Comparison of ENCODE assay signal across 9 cellular contexts in genomic region chr20:32582659-32583580, GRCh38. TPM values are rescaled to one million over a fixed set of nuclear protein-coding genes. Genes with fewer than 3 reads are reported as not detected.
A peak's percentile ranks its signal among the peaks of the same experiment; 100 is the strongest.
DNase-seq lines count a peak whose midpoint lies in the region; ATAC-seq and TF ChIP-seq lines count a peak whose summit lies in the region.
"Had no signal": no experiment of that assay in that cellular context is flagged by ENCODE, and none has a peak within 500 bp of the region (broad histone marks: within the 10 kb centered on the region; RNA-seq: fewer than 3 reads in every experiment).

No MANE protein-coding gene starts in this region.

- no peak overlapping the region for H2AFZ ChIP-seq in neural cell (ENCODE audit: low read depth, low read length)

- H3K27ac ChIP-seq in neural cell (ENCODE audit: low read length): peak overlapping the region; percentile 20

- TF ChIP-seq EP300 in neural cell (conservative IDR thresholded peaks at IDR 0.05; ENCODE audit: poor library complexity, severe bottlenecking): no peak

- H3K27ac Mint-ChIP-seq in activated CD4-positive, alpha-beta T cell treated with anti-CD3 and anti-CD28 coated beads, Interleukin-2, amount 10 ng/mL, durations not matched to agents 24 days and 14 days: no peak overlapping the region

- peaks cover 3% of the 10 kb centered on the region for H3K36me3 Mint-ChIP-seq in activated CD4-positive, alpha-beta T cell treated with anti-CD3 and anti-CD28 coated beads, Interleukin-2, amount 10 ng/mL, durations not matched to agents 24 days and 14 days (ENCODE audit: low read depth)

- peak; percentile 17 for TF ChIP-seq RAD21 in neural cell (conservative IDR thresholded peaks at IDR 0.05)

- H3F3A ChIP-seq in neural cell (ENCODE audit: insufficient read depth, low read length, poor library complexity, severe bottlenecking): no peaks in the 10 kb centered on the region

- H3K4me1 Mint-ChIP-seq in activated CD4-positive, alpha-beta T cell treated with anti-CD3 and anti-CD28 coated beads, Interleukin-2, amount 10 ng/mL, durations not matched to agents 24 days and 14 days: peaks cover 41% of the 10 kb centered on the region

- H4K20me1 ChIP-seq in neural cell (ENCODE audit: insufficient read depth): no peaks in the 10 kb centered on the region

- H3K36me3 ChIP-seq in neural cell (ENCODE audit: insufficient read depth, low read length): no peaks in the 10 kb centered on the region
- H3K36me3 ChIP-seq: adrenal gland had no signal

- H3K9ac ChIP-seq in neural cell (ENCODE audit: low read length): peak overlapping the region; percentile 81

- H3K4me3 Mint-ChIP-seq in activated CD4-positive, alpha-beta T cell treated with anti-CD3 and anti-CD28 coated beads, Interleukin-2, amount 10 ng/mL, durations not matched to agents 24 days and 14 days: peak overlapping the region; percentile 64

- H3K4me3 ChIP-seq in epithelial cell of proximal tubule (ENCODE audit: low read depth, low read length) (peak overlapping the region; percentile 11), neural cell (ENCODE audit: low read length) (peak overlapping the region; percentile 72)

- no peak for ATAC-seq in GM19328 (IDR thresholded peaks at IDR 0.05; ENCODE audit: unreplicated experiment)

- DNase-seq in stimulated activated CD4-positive, alpha-beta T cell treated with anti-CD3 and anti-CD28 coated beads, Interleukin-4, amount 100 ng/mL, for 1 hour: peak; percentile 30
- no peak for DNase-seq in stimulated activated CD4-positive, alpha-beta T cell treated with anti-CD3 and anti-CD28 coated beads, Interleukin-1b, Interleukin-23, amount 100 ng/mL, for 48 hours
- DNase-seq in activated CD4-positive, alpha-beta T cell treated with anti-CD3 and anti-CD28 coated beads, Interleukin-2, amount 10 ng/mL, durations not matched to agents 24 days and 14 days: peak; percentile 78
- DNase-seq in epithelial cell of proximal tubule (ENCODE audit: low read depth) (no peak), foreskin melanocyte (no peak), ureter (ENCODE audit: low spot score) (no peak)

- intact Hi-C loops in activated CD4-positive, alpha-beta T cell treated with anti-CD3 and anti-CD28 coated beads, Interleukin-2, amount 10 ng/mL, durations not matched to agents 24 days and 14 days (cut with micrococcal nuclease): no loop called here

- H3K9me2 ChIP-seq in neural cell (ENCODE audit: insufficient read depth, low read length): no peaks in the 10 kb centered on the region

- peaks cover 29% of the 10 kb centered on the region for H3K79me2 ChIP-seq in neural cell (replicated peaks; ENCODE audit: insufficient read depth, low read length)

- no peaks in the 10 kb centered on the region for H3K9me3 ChIP-seq in neural cell (ENCODE audit: low read length)
- H3K9me3 ChIP-seq: adrenal gland had no signal

- peaks cover 23% of the 10 kb centered on the region for H3K27me3 Mint-ChIP-seq in activated CD4-positive, alpha-beta T cell treated with anti-CD3 and anti-CD28 coated beads, Interleukin-2, amount 10 ng/mL, durations not matched to agents 24 days and 14 days

- no peaks in the 10 kb centered on the region for H3K9me3 Mint-ChIP-seq in activated CD4-positive, alpha-beta T cell treated with anti-CD3 and anti-CD28 coated beads, Interleukin-2, amount 10 ng/mL, durations not matched to agents 24 days and 14 days

- no peak for TF ChIP-seq CTCF in epithelial cell of proximal tubule (conservative IDR thresholded peaks at IDR 0.05; ENCODE audit: low read depth, low read length)
- TF ChIP-seq CTCF in neural cell (IDR thresholded peaks at IDR 0.05; ENCODE audit: poor library complexity, severe bottlenecking): no peak

- H3K27me3 ChIP-seq in neural cell (ENCODE audit: insufficient read depth, low read depth, low read length): no peaks in the 10 kb centered on the region
- H3K27me3 ChIP-seq: adrenal gland had no signal

- H3K4me2 ChIP-seq in neural cell (ENCODE audit: low read length): no peak overlapping the region

TF ChIP-seq in neural cell, 6 proteins besides CTCF, POLR2A, EP300 and RAD21:
- no peak for TF ChIP-seq POLR2AphosphoS5 (IDR thresholded peaks at IDR 0.05)
- TF ChIP-seq MXI1 (conservative IDR thresholded peaks at IDR 0.05; ENCODE audit: poor library complexity, severe bottlenecking): peak; percentile 15
TF ChIP-seq in neural cell: peak in this region for 1.

RNA-seq across cellular contexts. Expression of gene NOL4L, which starts 2.2 kb away (rescaled TPM):
- 13.0 and 18.0 TPM in 2 replicates for total RNA-seq in activated CD4-positive, alpha-beta T cell treated with anti-CD3 and anti-CD28 coated beads, Interleukin-2, amount 10 ng/mL, durations not matched to agents 24 days and 14 days
- total RNA-seq in epithelial cell of proximal tubule (33.6 and 44.1 TPM in 2 replicates), ureter (40.7 TPM)
- polyA plus RNA-seq in neural cell: 20.4 and 27.2 TPM in 2 replicates
- polyA minus RNA-seq in neural cell: 39.7 and 54.6 TPM in 2 replicates

Comparison
In these comparisons a context has a peak if more than half of its experiments do, and no peak if none do; other contexts are left out.
1. DNase-seq: peak in stimulated activated CD4-positive, alpha-beta T cell treated with anti-CD3 and anti-CD28 coated beads, Interleukin-4, amount 100 ng/mL, for 1 hour (single experiment) and activated CD4-positive, alpha-beta T cell treated with anti-CD3 and anti-CD28 coated beads, Interleukin-2, amount 10 ng/mL, durations not matched to agents 24 days and 14 days (single experiment); none in stimulated activated CD4-positive, alpha-beta T cell treated with anti-CD3 and anti-CD28 coated beads, Interleukin-1b, Interleukin-23, amount 100 ng/mL, for 48 hours (single experiment), epithelial cell of proximal tubule (single experiment), foreskin melanocyte (single experiment) and ureter (single experiment).